16 cellular contexts compared by ENCODE assay signal in genomic region chr10:124005991-124006392, GRCh38.
DNase-seq lines count a peak whose midpoint lies in the region; ATAC-seq lines count a peak whose summit lies in the region.
"Had no signal": no experiment of that assay in that cellular context is flagged by ENCODE, and none has a peak within 500 bp of the region (broad histone marks: within the 10 kb centered on the region; RNA-seq: fewer than 3 reads in every experiment).

No MANE protein-coding gene starts in this region.

- H3K27me3 ChIP-seq in stomach smooth muscle (ENCODE audit: control insufficient read depth in 1 of 2, insufficient read depth in 2 of 2, low read length in 2 of 2), result no peaks in the 10 kb centered on the region
- H3K27me3 ChIP-seq: heart right ventricle had no signal

- H3K4me1 ChIP-seq in stomach smooth muscle (ENCODE audit: control insufficient read depth, insufficient read depth, low read length), result peaks cover 77% of the 10 kb centered on the region
- H3K4me1 ChIP-seq: A549 had no signal

- peak overlapping the region; percentile 72 to 74 for H3K9ac ChIP-seq in stomach smooth muscle (ENCODE audit: low read length in 2 of 2)

- H3K4me3 ChIP-seq in stomach smooth muscle (ENCODE audit: low read length in 2 of 2), result peak overlapping the region in 1 of 2 donors; percentile 22
- H3K4me3 ChIP-seq: A549, heart right ventricle had no signal

- H3K36me3 ChIP-seq in stomach smooth muscle (ENCODE audit: control insufficient read depth in 2 of 2, insufficient read depth in 2 of 2, low read length in 2 of 2), result peaks cover 4 to 6% of the 10 kb centered on the region in 2 donors

- DNase-seq in NCI-H1436 (lab: John Stamatoyannopoulos, UW), result peak; percentile 16
- DNase-seq in NCI-H1436 treated with DMSO at 0.1 percent for 48 hours (lab: John Stamatoyannopoulos, UW), result no peak
- peak; percentile 49 for DNase-seq in NCI-H69 (lab: John Stamatoyannopoulos, UW)
- DNase-seq in left lobe of liver (ENCODE audit: low spot score), result peak; percentile 35
- no peak for DNase-seq in C1 segment of cervical spinal cord (lab: John Stamatoyannopoulos, UW)
- no peak for DNase-seq in NCI-H2081 (lab: John Stamatoyannopoulos, UW)
- DNase-seq: activated CD8-positive, alpha-beta T cell treated with anti-CD3 and anti-CD28 coated beads, Interleukin-2, amount 10 ng/mL, durations not matched to agents 7 days and 5 days; Calu3; effector memory CD8-positive, alpha-beta T cell; heart right ventricle; kidney glomerular epithelial cell; NCI-H1105 treated with DMSO at 0.1 percent for 48 hours; NK-92 treated with Interleukin-12 subunit alpha and Interleukin-12 subunit beta, amount 100 ng/mL, for 24 hours had no signal

- H3K9me3 ChIP-seq in stomach smooth muscle (ENCODE audit: control insufficient read depth in 2 of 2, low read length in 2 of 2), result no peaks in the 10 kb centered on the region
- H3K9me3 ChIP-seq: A549, heart right ventricle had no signal

- H3K27ac ChIP-seq in stomach smooth muscle (ENCODE audit: low read length), result peak overlapping the region; percentile 97
- H3K27ac ChIP-seq: A549, heart right ventricle had no signal

- ATAC-seq in left lobe of liver, result no peak
- no peak for ATAC-seq in HG02870 (IDR thresholded peaks at IDR 0.05; ENCODE audit: unreplicated experiment)
- ATAC-seq: A549; activated CD8-positive, alpha-beta T cell treated with anti-CD3 and anti-CD28 coated beads, Interleukin-2, amount 10 ng/mL, durations not matched to agents 7 days and 5 days; effector memory CD8-positive, alpha-beta T cell; heart right ventricle had no signal

Comparison
In these comparisons a context has a peak if more than half of its experiments do, and no peak if none do; other contexts are left out.
1. DNase-seq: peak in NCI-H1436 (single experiment), NCI-H69 (single experiment) and left lobe of liver (single experiment); none in NCI-H1436 treated with DMSO at 0.1 percent for 48 hours (single experiment), C1 segment of cervical spinal cord (0 of 14) and NCI-H2081 (0 of 2).